Comparison of ENCODE assay signal across 25 cellular contexts in genomic region chr5:133792683-133793082, GRCh38.
"Had no signal": no experiment of that assay in that cellular context is flagged by ENCODE, and none has a peak within 500 bp of the region (broad histone marks: within the 10 kb centered on the region; RNA-seq: fewer than 3 reads in every experiment).

No MANE protein-coding gene starts in this region.

- H3K27me3 ChIP-seq: pancreas, testis, thyroid gland, upper lobe of right lung had no signal

- H3K27ac ChIP-seq: left ventricle myocardium inferior, pancreas, prostate gland, skin epidermis, stomach, testis, thyroid gland, upper lobe of right lung had no signal

- H3K4me1 ChIP-seq: left ventricle myocardium inferior, pancreas, stomach, testis, thyroid gland, upper lobe of right lung had no signal

- DNase-seq: hippocampal formation; kidney; left ventricle myocardium inferior; mesendoderm; naive thymus-derived CD4-positive, alpha-beta T cell; pancreas; posterior cingulate gyrus; retina; right cardiac atrium; stimulated activated CD4-positive, alpha-beta T cell treated with anti-CD3 and anti-CD28 coated beads, Interleukin-12 subunit alpha, Interleukin-12 subunit beta, amount 100 ng/mL, for 4 hours; stimulated activated CD4-positive, alpha-beta T cell treated with anti-CD3 and anti-CD28 coated beads, Interleukin-15, amount 100 ng/mL, for 24 hours; stimulated activated CD4-positive, alpha-beta T cell treated with anti-CD3 and anti-CD28 coated beads, Interleukin-2, amount 100 ng/mL, for 24 hours; stimulated activated CD4-positive, alpha-beta T cell treated with anti-CD3 and anti-CD28 coated beads, Interleukin-4, amount 100 ng/mL, for 1 hour; stimulated activated naive B cell treated with anti-CD40 and anti-IgM and Interleukin-4, amounts not matched to agents 10 μg/mL and 1 μg/mL and 100 μg/mL, for 72 hours; stimulated activated naive CD8-positive, alpha-beta T cell treated with anti-CD3 and anti-CD28 coated beads, Interleukin-15, Interleukin-2, amounts not matched to agents 100 U/mL and 50 U/mL, for 24 hours; stomach; testis; thyroid gland; trophoblast cell; upper lobe of right lung had no signal

- H3K9me3 ChIP-seq: left ventricle myocardium inferior, pancreas, prostate gland, stomach, testis, thyroid gland, upper lobe of right lung had no signal

- ATAC-seq: naive thymus-derived CD4-positive, alpha-beta T cell; natural killer cell treated with Interleukin-12 subunit alpha and Interleukin-12 subunit beta and Interleukin-15 and Interleukin-18, amount 100 ng/mL, for 72 hours; pancreas; right cardiac atrium; sciatic nerve; stimulated activated naive B cell treated with anti-CD40 and anti-IgM and Interleukin-4, amounts not matched to agents 10 μg/mL and 1 μg/mL and 100 μg/mL, for 72 hours; stimulated activated naive CD8-positive, alpha-beta T cell treated with anti-CD3 and anti-CD28 coated beads, Interleukin-15, Interleukin-2, amounts not matched to agents 100 U/mL and 50 U/mL, for 24 hours; upper lobe of right lung had no signal

- H3K36me3 ChIP-seq: left ventricle myocardium inferior, pancreas, prostate gland, stomach, thyroid gland, upper lobe of right lung had no signal

- H3K4me3 ChIP-seq: left ventricle myocardium inferior, lung, pancreas, prostate gland, skin epidermis, stomach, testis, thyroid gland, upper lobe of right lung had no signal
